22 cellular contexts compared by ENCODE assay signal in genomic region chr12:27206801-27207502, GRCh38.
"Had no signal": no experiment of that assay in that cellular context is flagged by ENCODE, and none has a peak within 500 bp of the region (broad histone marks: within the 10 kb centered on the region; RNA-seq: fewer than 3 reads in every experiment).

No MANE protein-coding gene starts in this region.

- H3K4me1 ChIP-seq: gastrocnemius medialis, stomach, testis, upper lobe of left lung had no signal

- H3K27me3 ChIP-seq: brain microvascular endothelial cell, gastrocnemius medialis, heart left ventricle, stomach, testis, upper lobe of left lung had no signal

- FAIRE-seq: colon had no signal

- H3K27ac ChIP-seq: brain microvascular endothelial cell, gastrocnemius medialis, heart left ventricle, stomach, testis, upper lobe of left lung, WERI-Rb-1 had no signal

- ATAC-seq: gastrocnemius medialis, heart left ventricle, left ventricle myocardium superior had no signal

- DNase-seq: activated CD4-positive, alpha-beta T cell treated with anti-CD3 and anti-CD28 coated beads for 1 hour; activated CD8-positive, alpha-beta memory T cell treated with anti-CD3 and anti-CD28 coated beads for 24 hours; activated CD8-positive, alpha-beta memory T cell treated with anti-CD3 and anti-CD28 coated beads, Interleukin-2, amount 50 U/mL, for 48 hours; activated effector memory CD4-positive, alpha-beta T cell treated with anti-CD3 and anti-CD28 coated beads, Interleukin-2, amount 50 U/mL, for 16 hours; activated naive CD4-positive, alpha-beta T cell treated with anti-CD3 and anti-CD28 coated beads, Interleukin-2, amount 50 U/mL, for 16 hours; activated T-cell treated with anti-CD3 and anti-CD28 coated beads, Interleukin-2, amount 50 U/mL, for 48 hours; aorta; brain microvascular endothelial cell; central memory CD4-positive, alpha-beta T cell; erythroblast; gastrocnemius medialis; heart left ventricle; kidney glomerular epithelial cell; left ventricle myocardium superior; retina; stimulated activated CD4-positive, alpha-beta T cell treated with anti-CD3 and anti-CD28 coated beads, Interleukin-12 subunit alpha, Interleukin-12 subunit beta, amount 100 ng/mL, for 4 hours; stimulated activated CD4-positive, alpha-beta T cell treated with anti-CD3 and anti-CD28 coated beads, Interleukin-1b, Interleukin-23, amount 100 ng/mL, for 48 hours; stomach; testis; upper lobe of left lung; WERI-Rb-1 had no signal
